24 cellular contexts compared by ENCODE assay signal in genomic region chr16:1539720-1540555, GRCh38. TPM values are rescaled to one million over a fixed set of nuclear protein-coding genes. Genes with fewer than 3 reads are reported as not detected.
DNase-seq lines count a peak whose midpoint lies in the region; ATAC-seq and TF ChIP-seq lines count a peak whose summit lies in the region.
"Had no signal": no experiment of that assay in that cellular context is flagged by ENCODE, and none has a peak within 500 bp of the region (broad histone marks: within the 10 kb centered on the region; RNA-seq: fewer than 3 reads in every experiment).

No MANE protein-coding gene starts in this region.

- no peak overlapping the region for H3K4me3 Mint-ChIP-seq in activated T-cell treated with anti-CD3 and anti-CD28 coated beads, Interleukin-2, amount 50 U/mL, for 72 hours
- H3K4me3 Mint-ChIP-seq in activated T-helper 1 cell treated with anti-CD3 and anti-CD28 coated beads, Interleukin-12 subunit alpha, Interleukin-12 subunit beta, Interleukin-2, Interleukin-4 antibody, amounts not matched to agents 30 ng/mL and 10 ng/mL and 1 ng/mL, durations not matched to agents 14 hours and 24 hours and 36 hours, result no peak overlapping the region
- H3K4me3 Mint-ChIP-seq in memory B cell, result no peak overlapping the region

- no peaks in the 10 kb centered on the region for H3K27me3 Mint-ChIP-seq in activated T-cell treated with anti-CD3 and anti-CD28 coated beads, Interleukin-2, amount 50 U/mL, for 72 hours (ENCODE audit: low read depth)
- no peaks in the 10 kb centered on the region for H3K27me3 Mint-ChIP-seq in activated T-helper 1 cell treated with anti-CD3 and anti-CD28 coated beads, Interleukin-12 subunit alpha, Interleukin-12 subunit beta, Interleukin-2, Interleukin-4 antibody, amounts not matched to agents 30 ng/mL and 10 ng/mL and 1 ng/mL, durations not matched to agents 14 hours and 24 hours and 36 hours (ENCODE audit: insufficient read depth)
- H3K27me3 Mint-ChIP-seq in memory B cell, result peaks cover 1% of the 10 kb centered on the region

- no peaks in the 10 kb centered on the region for H3K9me3 Mint-ChIP-seq in activated T-cell treated with anti-CD3 and anti-CD28 coated beads, Interleukin-2, amount 50 U/mL, for 72 hours
- H3K9me3 Mint-ChIP-seq in activated T-helper 1 cell treated with anti-CD3 and anti-CD28 coated beads, Interleukin-12 subunit alpha, Interleukin-12 subunit beta, Interleukin-2, Interleukin-4 antibody, amounts not matched to agents 30 ng/mL and 10 ng/mL and 1 ng/mL, durations not matched to agents 14 hours and 24 hours and 36 hours, result no peaks in the 10 kb centered on the region
- no peaks in the 10 kb centered on the region for H3K9me3 Mint-ChIP-seq in memory B cell

- no peak for ATAC-seq in activated T-cell treated with anti-CD3 and anti-CD28 coated beads, Interleukin-2, amount 50 U/mL, for 72 hours (replicated peaks in 1 of 2)
- ATAC-seq in memory B cell (ENCODE audit: low read depth) (no peak), GM19455 (IDR thresholded peaks at IDR 0.05; ENCODE audit: unreplicated experiment) (no peak)
- ATAC-seq: left lobe of liver had no signal

- no peak for TF ChIP-seq CTCF in GM20000 (IDR thresholded peaks at IDR 0.05; ENCODE audit: extremely low read depth, missing control alignments)

- no peak for DNase-seq in activated T-cell treated with anti-CD3 and anti-CD28 coated beads, Interleukin-2, amount 50 U/mL, for 72 hours
- DNase-seq in activated T-cell treated with anti-CD3 and anti-CD28 coated beads, Interleukin-2, amount 50 U/mL, for 48 hours, result no peak
- DNase-seq in GM20000 (ENCODE audit: low spot score) (peak; percentile 17), memory B cell (ENCODE audit: low spot score in 2 of 2) (no peak), NCI-H146 treated with DMSO at 0.1 percent for 48 hours (lab: John Stamatoyannopoulos, UW; ENCODE audit: unreplicated experiment) (no peak)
- no peak for DNase-seq in activated T-helper 1 cell treated with anti-CD3 and anti-CD28 coated beads, Interleukin-12 subunit alpha, Interleukin-12 subunit beta, Interleukin-2, Interleukin-4 antibody, amounts not matched to agents 30 ng/mL and 10 ng/mL and 1 ng/mL, durations not matched to agents 14 hours and 24 hours and 36 hours (ENCODE audit: low spot score)
- DNase-seq in stimulated activated CD4-positive, alpha-beta T cell treated with anti-CD3 and anti-CD28 coated beads, Interleukin-1b, Interleukin-23, amount 100 ng/mL, for 48 hours, result no peak
- DNase-seq: activated CD4-positive, alpha-beta T cell treated with anti-CD3 and anti-CD28 coated beads for 1 hour; activated gamma-delta T cell; Calu3; Karpas-422; MV-4-11; NCI-H187 treated with DMSO at 0.1 percent for 48 hours; NCI-H226; OCI-M1; SHP77 treated with DMSO at 0.1 percent for 48 hours; sigmoid colon; stimulated activated CD4-positive, alpha-beta T cell treated with anti-CD3 and anti-CD28 coated beads, Interleukin-15, amount 100 ng/mL, for 24 hours; stimulated activated CD8-positive, alpha-beta memory T cell treated with anti-CD3 and anti-CD28 coated beads, Interleukin-4, amount 100 ng/mL, for 48 hours; uterus had no signal

- intact Hi-C loops in activated T-helper 1 cell treated with anti-CD3 and anti-CD28 coated beads, Interleukin-12 subunit alpha, Interleukin-12 subunit beta, Interleukin-2, Interleukin-4 antibody, amounts not matched to agents 30 ng/mL and 10 ng/mL and 1 ng/mL, durations not matched to agents 14 hours and 24 hours and 36 hours (cut with micrococcal nuclease), result loop anchor here (5.0 to 10.0 kb wide), 2 partner anchors 178 to 235 kb away; partner anchors contain the start of gene UBE2I

- peaks cover 67% of the 10 kb centered on the region for H3K4me1 Mint-ChIP-seq in activated T-cell treated with anti-CD3 and anti-CD28 coated beads, Interleukin-2, amount 50 U/mL, for 72 hours (ENCODE audit: low read depth)
- peaks cover 55% of the 10 kb centered on the region for H3K4me1 Mint-ChIP-seq in activated T-helper 1 cell treated with anti-CD3 and anti-CD28 coated beads, Interleukin-12 subunit alpha, Interleukin-12 subunit beta, Interleukin-2, Interleukin-4 antibody, amounts not matched to agents 30 ng/mL and 10 ng/mL and 1 ng/mL, durations not matched to agents 14 hours and 24 hours and 36 hours (ENCODE audit: low read depth)
- peaks cover 20% of the 10 kb centered on the region for H3K4me1 Mint-ChIP-seq in memory B cell

- peaks cover 2 to 11% of the 10 kb centered on the region in 2 donors for H3K36me3 Mint-ChIP-seq in activated T-cell treated with anti-CD3 and anti-CD28 coated beads, Interleukin-2, amount 50 U/mL, for 72 hours (ENCODE audit: insufficient read depth in 2 of 2)
- H3K36me3 Mint-ChIP-seq in activated T-helper 1 cell treated with anti-CD3 and anti-CD28 coated beads, Interleukin-12 subunit alpha, Interleukin-12 subunit beta, Interleukin-2, Interleukin-4 antibody, amounts not matched to agents 30 ng/mL and 10 ng/mL and 1 ng/mL, durations not matched to agents 14 hours and 24 hours and 36 hours (ENCODE audit: low read depth), result peaks cover 36% of the 10 kb centered on the region
- no peaks in the 10 kb centered on the region for H3K36me3 Mint-ChIP-seq in memory B cell

- H3K27ac Mint-ChIP-seq in activated T-cell treated with anti-CD3 and anti-CD28 coated beads, Interleukin-2, amount 50 U/mL, for 72 hours, result peak overlapping the region; percentile 53
- peak overlapping the region; percentile 55 for H3K27ac Mint-ChIP-seq in activated T-helper 1 cell treated with anti-CD3 and anti-CD28 coated beads, Interleukin-12 subunit alpha, Interleukin-12 subunit beta, Interleukin-2, Interleukin-4 antibody, amounts not matched to agents 30 ng/mL and 10 ng/mL and 1 ng/mL, durations not matched to agents 14 hours and 24 hours and 36 hours
- H3K27ac Mint-ChIP-seq in memory B cell, result peak overlapping the region; percentile 58

RNA-seq across cellular contexts. Expression of gene TMEM204, which starts 6.5 kb away (rescaled TPM):
- 10 to 100 TPM; 15.7 to 16.7 TPM for total RNA-seq in activated T-cell treated with anti-CD3 and anti-CD28 coated beads, Interleukin-2, amount 50 U/mL, for 72 hours
- total RNA-seq in activated T-helper 1 cell treated with anti-CD3 and anti-CD28 coated beads, Interleukin-12 subunit alpha, Interleukin-12 subunit beta, Interleukin-2, Interleukin-4 antibody, amounts not matched to agents 30 ng/mL and 10 ng/mL and 1 ng/mL, durations not matched to agents 14 hours and 24 hours and 36 hours, result 22.8 and 23.7 TPM in 2 replicates
- total RNA-seq: A673, Calu3 had no signal

RNA-seq across cellular contexts. Expression of gene TELO2, which starts 46.8 kb away (rescaled TPM):
- 10 to 100 TPM; 28.6 to 34.7 TPM for total RNA-seq in activated T-cell treated with anti-CD3 and anti-CD28 coated beads, Interleukin-2, amount 50 U/mL, for 72 hours
- total RNA-seq in activated T-helper 1 cell treated with anti-CD3 and anti-CD28 coated beads, Interleukin-12 subunit alpha, Interleukin-12 subunit beta, Interleukin-2, Interleukin-4 antibody, amounts not matched to agents 30 ng/mL and 10 ng/mL and 1 ng/mL, durations not matched to agents 14 hours and 24 hours and 36 hours, result 94.1 and 95.3 TPM in 2 replicates

RNA-seq across cellular contexts. Expression of gene PTX4, which starts 51.2 kb away (rescaled TPM):
- not detected for total RNA-seq in activated T-cell treated with anti-CD3 and anti-CD28 coated beads, Interleukin-2, amount 50 U/mL, for 72 hours
- total RNA-seq in activated T-helper 1 cell treated with anti-CD3 and anti-CD28 coated beads, Interleukin-12 subunit alpha, Interleukin-12 subunit beta, Interleukin-2, Interleukin-4 antibody, amounts not matched to agents 30 ng/mL and 10 ng/mL and 1 ng/mL, durations not matched to agents 14 hours and 24 hours and 36 hours, result 0.20 TPM in 1 of 2 replicates, not detected in the other
- total RNA-seq: A673, Calu3, left lobe of liver, mononuclear cell, sigmoid colon had no signal
